ENCODE assay signal across 15 cellular contexts in the genomic region with DNA sequence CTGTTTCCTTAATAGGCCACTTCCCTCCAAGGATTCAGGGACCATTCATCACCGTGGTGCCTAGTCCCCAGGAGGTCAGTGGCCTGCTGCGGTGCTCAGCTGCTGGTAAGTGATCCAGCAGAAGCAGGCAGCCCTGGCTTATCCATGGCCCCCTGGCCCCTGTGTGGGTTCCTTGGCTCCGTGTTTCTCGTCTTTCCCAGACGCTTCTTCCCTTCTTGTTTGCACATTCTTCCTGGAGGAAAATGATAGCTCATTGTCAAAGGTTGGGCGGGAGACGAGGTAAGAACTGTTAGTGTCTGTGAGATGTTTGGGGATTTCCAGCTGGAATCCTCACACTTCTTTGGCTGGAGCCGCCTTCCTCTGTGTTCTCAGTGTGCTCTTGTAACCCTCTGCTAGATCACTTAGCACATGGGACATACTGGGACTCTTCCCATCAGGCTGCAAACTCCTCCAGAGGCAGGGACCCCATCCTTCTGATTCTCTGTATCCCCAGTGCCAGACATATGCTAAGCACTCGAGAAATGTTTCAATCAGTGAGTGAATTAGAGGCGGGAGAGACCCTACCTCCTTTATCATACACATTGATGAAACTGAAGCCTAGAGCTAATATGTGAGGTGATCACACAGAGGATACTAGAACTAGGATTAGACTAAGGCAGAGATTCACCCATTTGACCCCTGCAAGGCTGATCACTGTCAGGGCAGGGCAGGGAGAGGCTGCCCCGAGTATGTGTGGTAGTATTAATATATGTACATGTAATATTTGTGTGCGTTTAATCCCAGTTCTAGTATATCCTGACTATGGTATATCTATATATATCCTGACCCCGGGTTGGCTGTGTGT.
DNase-seq lines count a peak whose midpoint lies in the region; ATAC-seq and TF ChIP-seq lines count a peak whose summit lies in the region.
"Had no signal": no experiment of that assay in that cellular context is flagged by ENCODE, and none has a peak within 500 bp of the region (broad histone marks: within the 10 kb centered on the region; RNA-seq: fewer than 3 reads in every experiment).

No MANE protein-coding gene starts in this region.

- H3K4ac ChIP-seq in mesendoderm (ENCODE audit: low read depth, low read length): no peak overlapping the region

- WGBS in esophagus squamous epithelium, 2 donors: 59 to 67% methylated on average over 8 to 12 of the region's 13 CpGs
- WGBS in mesendoderm (ENCODE audit: extremely low coverage, insufficient coverage, low lambda C conversion rate): no CpG with 5 or more reads among the region's 13 CpGs
- 76 to 80% methylated on average over 10 to 13 of the region's 13 CpGs for WGBS in transverse colon (ENCODE audit: low coverage in 1 of 2), 2 donors

- H3K79me2 ChIP-seq in mesendoderm (ENCODE audit: control insufficient read depth, insufficient read depth, low read length): no peaks in the 10 kb centered on the region

- ATAC-seq in HG03520 (IDR thresholded peaks at IDR 0.05; ENCODE audit: unreplicated experiment) (no peak), GM19023 (IDR thresholded peaks at IDR 0.05; ENCODE audit: unreplicated experiment) (no peak)
- ATAC-seq: activated T-cell treated with anti-CD3 and anti-CD28 coated beads, Interleukin-2, amount 50 U/mL, for 4 hours; stimulated activated memory B cell treated with anti-CD40 and anti-IgM and Interleukin-4, amounts not matched to agents 10 μg/mL and 1 μg/mL and 100 μg/mL, for 72 hours had no signal

- intact Hi-C loops in esophagus squamous epithelium (cut with DNase I) (no loop called here), transverse colon (cut with DNase I; ENCODE audit: low total_unique reads) (no loop called here)
- intact Hi-C loops in activated CD4-positive, alpha-beta memory T cell treated with anti-CD3 and anti-CD28 coated beads for 36 hours (cut with micrococcal nuclease): no loop called here

- H3K27me3 Mint-ChIP-seq in activated CD4-positive, alpha-beta memory T cell treated with anti-CD3 and anti-CD28 coated beads for 36 hours: no peaks in the 10 kb centered on the region
- H3K27me3 Mint-ChIP-seq: stimulated activated memory B cell treated with anti-CD40 and anti-IgM and Interleukin-4, amounts not matched to agents 10 μg/mL and 1 μg/mL and 100 μg/mL, for 72 hours had no signal

- H3K27ac Mint-ChIP-seq in activated CD4-positive, alpha-beta memory T cell treated with anti-CD3 and anti-CD28 coated beads for 36 hours: no peak overlapping the region
- H3K27ac Mint-ChIP-seq: stimulated activated memory B cell treated with anti-CD40 and anti-IgM and Interleukin-4, amounts not matched to agents 10 μg/mL and 1 μg/mL and 100 μg/mL, for 72 hours had no signal

- H3K4me1 Mint-ChIP-seq in activated CD4-positive, alpha-beta memory T cell treated with anti-CD3 and anti-CD28 coated beads for 36 hours (ENCODE audit: low read depth): no peaks in the 10 kb centered on the region
- H3K4me1 Mint-ChIP-seq: stimulated activated memory B cell treated with anti-CD40 and anti-IgM and Interleukin-4, amounts not matched to agents 10 μg/mL and 1 μg/mL and 100 μg/mL, for 72 hours had no signal

- TF ChIP-seq POLR2A in esophagus squamous epithelium (IDR thresholded peaks at IDR 0.05) (no peak), transverse colon (IDR thresholded peaks at IDR 0.05) (no peak)

- H3K9ac ChIP-seq in mesendoderm (ENCODE audit: low read length): no peak overlapping the region

- in situ Hi-C loops in transverse colon (cut with MboI; ENCODE audit: low pct_ligation_motif_present in 1 of 4, low pct_unique_long_range_greater_than_20kb in 1 of 4, low sequenced_read_pairs in 3 of 4): no loop called here

- H3K79me1 ChIP-seq in mesendoderm (ENCODE audit: low read length): no peaks in the 10 kb centered on the region

- H3K4me3 ChIP-seq in esophagus squamous epithelium (no peak overlapping the region), mesendoderm (ENCODE audit: low read length) (no peak overlapping the region), transverse colon (no peak overlapping the region)
- H3K4me3 ChIP-seq: pancreas, SK-N-MC had no signal

- H4K5ac ChIP-seq in mesendoderm (ENCODE audit: low read length): no peak overlapping the region

- DNase-seq in RPMI7951 (ENCODE audit: low read depth) (peak; percentile 69), esophagus squamous epithelium (lab: John Stamatoyannopoulos, UW) (no peak), mesendoderm (peak; percentile 31), transverse colon (no peak), DMS 273 treated with DMSO at 0.1 percent for 48 hours (lab: John Stamatoyannopoulos, UW) (no peak)
- DNase-seq in activated CD4-positive, alpha-beta memory T cell treated with anti-CD3 and anti-CD28 coated beads for 36 hours: no peak
- DNase-seq: activated T-cell treated with anti-CD3 and anti-CD28 coated beads, Interleukin-2, amount 50 U/mL, for 4 hours; Caco-2; GOT3; NCI-H748 treated with DMSO at 0.1 percent for 48 hours; pancreas had no signal

- H3K4me2 ChIP-seq in mesendoderm (ENCODE audit: low read length): no peak overlapping the region

- H3K36me3 ChIP-seq in esophagus squamous epithelium (no peaks in the 10 kb centered on the region), mesendoderm (ENCODE audit: control insufficient read depth, insufficient read depth, low read length) (no peaks in the 10 kb centered on the region), transverse colon (no peaks in the 10 kb centered on the region)
- H3K36me3 ChIP-seq: pancreas had no signal

- CTCF ChIA-PET in activated CD4-positive, alpha-beta memory T cell treated with anti-CD3 and anti-CD28 coated beads for 36 hours (lab: Charles Lee): no interaction called here

- POLR2A ChIA-PET in activated CD4-positive, alpha-beta memory T cell treated with anti-CD3 and anti-CD28 coated beads for 36 hours (lab: Charles Lee): no interaction called here

- H3K27me3 ChIP-seq in esophagus squamous epithelium (no peaks in the 10 kb centered on the region), mesendoderm (ENCODE audit: insufficient read depth, low read length, poor library complexity) (no peaks in the 10 kb centered on the region), transverse colon (peaks cover 8% of the 10 kb centered on the region)
- H3K27me3 ChIP-seq: pancreas had no signal

- H2BK5ac ChIP-seq in mesendoderm (ENCODE audit: low read length): no peak overlapping the region

- no peak overlapping the region for H2AK5ac ChIP-seq in mesendoderm (ENCODE audit: low read length)

- H3K9me3 Mint-ChIP-seq in activated CD4-positive, alpha-beta memory T cell treated with anti-CD3 and anti-CD28 coated beads for 36 hours: no peaks in the 10 kb centered on the region
- H3K9me3 Mint-ChIP-seq: activated T-cell treated with anti-CD3 and anti-CD28 coated beads, Interleukin-2, amount 50 U/mL, for 4 hours; stimulated activated memory B cell treated with anti-CD40 and anti-IgM and Interleukin-4, amounts not matched to agents 10 μg/mL and 1 μg/mL and 100 μg/mL, for 72 hours had no signal

- no peak overlapping the region for H3K18ac ChIP-seq in mesendoderm (ENCODE audit: low read length)

- H3K36me3 Mint-ChIP-seq in activated CD4-positive, alpha-beta memory T cell treated with anti-CD3 and anti-CD28 coated beads for 36 hours: no peaks in the 10 kb centered on the region

- H3K23ac ChIP-seq in mesendoderm (ENCODE audit: low read length): no peak overlapping the region

- no peak overlapping the region for H4K8ac ChIP-seq in mesendoderm (ENCODE audit: low read depth, low read length)

- H3K9me3 ChIP-seq in esophagus squamous epithelium (no peaks in the 10 kb centered on the region), transverse colon (no peaks in the 10 kb centered on the region)
- H3K9me3 ChIP-seq: Caco-2, pancreas had no signal

- H3K4me3 Mint-ChIP-seq in activated CD4-positive, alpha-beta memory T cell treated with anti-CD3 and anti-CD28 coated beads for 36 hours: no peak overlapping the region
- H3K4me3 Mint-ChIP-seq: activated T-cell treated with anti-CD3 and anti-CD28 coated beads, Interleukin-2, amount 50 U/mL, for 4 hours; stimulated activated memory B cell treated with anti-CD40 and anti-IgM and Interleukin-4, amounts not matched to agents 10 μg/mL and 1 μg/mL and 100 μg/mL, for 72 hours had no signal

- H3K4me1 ChIP-seq in esophagus squamous epithelium (peaks cover 0 to 36% (median 11%) of the 10 kb centered on the region in 3 donors), mesendoderm (ENCODE audit: control insufficient read depth, low read depth, low read length) (no peaks in the 10 kb centered on the region), transverse colon (no peaks in the 10 kb centered on the region)
- H3K4me1 ChIP-seq: pancreas had no signal

- no peak for TF ChIP-seq CTCF in esophagus squamous epithelium (IDR thresholded peaks at IDR 0.05)
- TF ChIP-seq CTCF in transverse colon (IDR thresholded peaks at IDR 0.05): no peak

- H2BK120ac ChIP-seq in mesendoderm (ENCODE audit: low read depth, low read length): no peak overlapping the region

- peak overlapping the region; percentile 48 to 78 (median 74) for H3K27ac ChIP-seq in esophagus squamous epithelium
- no peak overlapping the region for H3K27ac ChIP-seq in mesendoderm (ENCODE audit: low read depth, low read length)
- peak overlapping the region; percentile 14 to 59 (median 42) for H3K27ac ChIP-seq in transverse colon
- H3K27ac ChIP-seq: pancreas, SK-N-MC had no signal

- TF ChIP-seq EP300 in transverse colon (IDR thresholded peaks at IDR 0.05; ENCODE audit: low read depth): no peak

- no peak overlapping the region for H2BK15ac ChIP-seq in mesendoderm (replicated peaks; ENCODE audit: low read depth)

- H3K56ac ChIP-seq in mesendoderm (ENCODE audit: low read length): no peak overlapping the region

Comparison
In these comparisons a context has a peak if more than half of its experiments do, and no peak if none do; other contexts are left out.
1. DNase-seq: peak in RPMI7951 (single experiment) and mesendoderm (single experiment); none in esophagus squamous epithelium (single experiment), transverse colon (single experiment), activated CD4-positive, alpha-beta memory T cell treated with anti-CD3 and anti-CD28 coated beads for 36 hours (single experiment) and DMS 273 treated with DMSO at 0.1 percent for 48 hours (single experiment).